ENCODE assay signal across 8 cellular contexts in genomic region chr5:77030097-77031071, GRCh38. TPM values are rescaled to one million over a fixed set of nuclear protein-coding genes. Genes with fewer than 3 reads are reported as not detected.
A peak's percentile ranks its signal among the peaks of the same experiment; 100 is the strongest.
DNase-seq lines count a peak whose midpoint lies in the region; ATAC-seq and TF ChIP-seq lines count a peak whose summit lies in the region.

Gene AGGF1, plus strand, starts transcription at chr5:77030404. Its CDS starts 363 bp downstream, at chr5:77030767.

- ATAC-seq in HG02588 (IDR thresholded peaks at IDR 0.05; ENCODE audit: unreplicated experiment) = peak; percentile 98

- H3K27me3 Mint-ChIP-seq in activated naive CD8-positive, alpha-beta T cell = no peaks in the 10 kb centered on the region

- H3K4me3 ChIP-seq in GM06990 (replicated peaks; ENCODE audit: low read depth, low read length) = peak within 1 kb of the TSS; percentile 94

- H3K27me3 ChIP-seq in GM06990 (replicated peaks; ENCODE audit: control insufficient read depth, insufficient read depth, low read length) = no peaks in the 10 kb centered on the region

- DNase-seq in GM06990 (ENCODE audit: extremely low read depth, insufficient read length) (peak; percentile 90), NCI-H1092 (lab: John Stamatoyannopoulos, UW) (peak; percentile 87), SKM-1 (lab: John Stamatoyannopoulos, UW; ENCODE audit: unreplicated experiment) (peak; percentile 93), glomerular endothelial cell (ENCODE audit: extremely low read depth, low read depth, low spot score) (peak; percentile 55), occipital lobe (lab: John Stamatoyannopoulos, UW) (peak; percentile 92)

- no peak for TF ChIP-seq CTCF in GM06990 (IDR thresholded peaks at IDR 0.05; ENCODE audit: insufficient read depth, low read length, poor library complexity, severe bottlenecking)

- peaks cover 41% of the 10 kb centered on the region for H3K4me1 Mint-ChIP-seq in activated naive CD8-positive, alpha-beta T cell (ENCODE audit: low read depth)

- H3K27ac ChIP-seq in temporal lobe (ENCODE audit: low read depth, low read length) = peak within 1 kb of the TSS; percentile 93

- peak within 1 kb of the TSS; percentile 94 for H3K27ac Mint-ChIP-seq in activated naive CD8-positive, alpha-beta T cell

- H3K9me3 Mint-ChIP-seq in activated naive CD8-positive, alpha-beta T cell (ENCODE audit: low read depth) = peaks cover 9% of the 10 kb centered on the region

- peak within 1 kb of the TSS; percentile 97 for H3K4me3 Mint-ChIP-seq in activated naive CD8-positive, alpha-beta T cell

- peaks cover 9% of the 10 kb centered on the region for H3K36me3 Mint-ChIP-seq in activated naive CD8-positive, alpha-beta T cell

- no peaks in the 10 kb centered on the region for H3K36me3 ChIP-seq in GM06990 (ENCODE audit: control insufficient read depth, insufficient read depth, low read length)

RNA-seq across cellular contexts. Expression of gene AGGF1, which starts in this region (rescaled TPM):
- total RNA-seq in glomerular endothelial cell = 16.4 and 17.4 TPM in 2 replicates
- 45.2 TPM for total RNA-seq in occipital lobe
- total RNA-seq in temporal lobe = 29.5 TPM

Comparison
In these comparisons a context has a peak if more than half of its experiments do, and no peak if none do; other contexts are left out.
1. Peak in every context shown above with its lines: DNase-seq, ATAC-seq, H3K4me3 ChIP-seq and H3K27ac ChIP-seq.